18 cellular contexts compared by ENCODE assay signal in the genomic region with DNA sequence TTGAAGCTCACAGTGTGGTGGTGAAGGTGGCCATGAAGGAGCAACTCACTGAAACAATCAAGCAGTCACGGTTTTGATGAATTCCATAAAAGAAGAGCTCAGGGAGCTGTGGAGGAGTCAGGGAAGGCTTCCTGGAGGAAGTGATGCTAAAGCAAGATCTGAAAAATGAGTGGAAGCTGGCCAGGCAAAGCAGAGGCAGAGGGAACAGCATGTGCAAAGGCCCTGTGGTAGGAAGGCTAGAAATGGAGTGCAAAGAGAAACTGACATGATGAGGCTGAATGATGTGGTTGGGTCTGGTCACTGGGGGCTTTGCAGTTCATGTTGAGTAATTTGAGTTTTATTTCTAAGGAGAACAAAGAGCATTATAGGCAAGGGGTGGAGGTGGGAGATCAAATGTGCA. TPM values are rescaled to one million over a fixed set of nuclear protein-coding genes. Genes with fewer than 3 reads are reported as not detected.
DNase-seq lines count a peak whose midpoint lies in the region; ATAC-seq and TF ChIP-seq lines count a peak whose summit lies in the region.
"Had no signal": no experiment of that assay in that cellular context is flagged by ENCODE, and none has a peak within 500 bp of the region (broad histone marks: within the 10 kb centered on the region; RNA-seq: fewer than 3 reads in every experiment).

No MANE protein-coding gene starts in this region.

- POLR2A ChIA-PET in CD4-positive, alpha-beta T cell (lab: Charles Lee), result no interaction called here
- POLR2A ChIA-PET in HEK293 (lab: Yijun Ruan, JAX), result no interaction called here
- POLR2A ChIA-PET in naive thymus-derived CD4-positive, alpha-beta T cell (lab: Charles Lee), result interaction anchor here (0.6 to 1.1 kb wide), 3 partner anchors 8 to 1110 kb away, joined by 3 read pairs; no protein-coding TSS in a partner anchor

- no peak for ATAC-seq in CD4-positive, alpha-beta T cell (ENCODE audit: poor library complexity)
- ATAC-seq in naive thymus-derived CD4-positive, alpha-beta T cell, result no peak
- ATAC-seq in HG03342 (IDR thresholded peaks at IDR 0.05; ENCODE audit: unreplicated experiment), result no peak
- ATAC-seq: HepG2 had no signal

- H3K4me1 Mint-ChIP-seq in activated naive CD4-positive, alpha-beta T cell treated with anti-CD3 and anti-CD28 coated beads, Interleukin-2, amount 50 U/mL, for 24 hours, result peaks cover 81% of the 10 kb centered on the region
- peaks cover 74% of the 10 kb centered on the region for H3K4me1 Mint-ChIP-seq in CD4-positive, alpha-beta T cell (ENCODE audit: low read depth)
- H3K4me1 Mint-ChIP-seq in naive thymus-derived CD4-positive, alpha-beta T cell, result peaks cover 41 to 96% (median 78%) of the 10 kb centered on the region in 7 donors

- DNase-seq in activated naive CD4-positive, alpha-beta T cell treated with anti-CD3 and anti-CD28 coated beads, Interleukin-2, amount 50 U/mL, for 16 hours, result no peak
- DNase-seq in CD4-positive, alpha-beta T cell, result no peak
- no peak for DNase-seq in naive thymus-derived CD4-positive, alpha-beta T cell
- DNase-seq in activated effector memory CD4-positive, alpha-beta T cell treated with Interleukin-2 at 50 U/mL for 16 hours, result no peak
- DNase-seq in EL, result no peak
- DNase-seq: BE2C; C1 segment of cervical spinal cord; CD8-positive, alpha-beta memory T cell; COR-L47; GDM1; GM23248; KG1 had no signal

- no peak for TF ChIP-seq CTCF in CD4-positive, alpha-beta T cell (IDR thresholded peaks at IDR 0.05)
- TF ChIP-seq CTCF in HEK293 (tag by site-specific recombination; IDR thresholded peaks at IDR 0.05), result no peak

- peaks cover 9% of the 10 kb centered on the region for H3K9me3 Mint-ChIP-seq in activated naive CD4-positive, alpha-beta T cell treated with anti-CD3 and anti-CD28 coated beads, Interleukin-2, amount 50 U/mL, for 24 hours
- peaks cover 18% of the 10 kb centered on the region for H3K9me3 Mint-ChIP-seq in CD4-positive, alpha-beta T cell
- H3K9me3 Mint-ChIP-seq in naive thymus-derived CD4-positive, alpha-beta T cell, result peaks cover 13 to 76% (median 50%) of the 10 kb centered on the region in 11 donors

- H3K36me3 ChIP-seq in HEK293 (ENCODE audit: control insufficient read depth in 2 of 2, insufficient read depth in 1 of 2, low read length in 2 of 2), result no peaks in the 10 kb centered on the region
- no peaks in the 10 kb centered on the region for H3K36me3 ChIP-seq in naive thymus-derived CD4-positive, alpha-beta T cell (ENCODE audit: control insufficient read depth in 2 of 3, insufficient read depth in 3 of 3, low read length in 3 of 3)
- H3K36me3 ChIP-seq: BE2C, HAP-1 had no signal

- peak overlapping the region; percentile 20 for H3K27ac Mint-ChIP-seq in activated naive CD4-positive, alpha-beta T cell treated with anti-CD3 and anti-CD28 coated beads, Interleukin-2, amount 50 U/mL, for 24 hours
- H3K27ac Mint-ChIP-seq in CD4-positive, alpha-beta T cell, result peak overlapping the region; percentile 84
- H3K27ac Mint-ChIP-seq in naive thymus-derived CD4-positive, alpha-beta T cell, result peak overlapping the region in 8 of 9 donors; percentile 56 to 96 (median 91)
- H3K27ac Mint-ChIP-seq: IgD-negative memory B cell had no signal

- H3K36me3 Mint-ChIP-seq in activated naive CD4-positive, alpha-beta T cell treated with anti-CD3 and anti-CD28 coated beads, Interleukin-2, amount 50 U/mL, for 24 hours, result peaks cover 37% of the 10 kb centered on the region
- peaks cover 75% of the 10 kb centered on the region for H3K36me3 Mint-ChIP-seq in CD4-positive, alpha-beta T cell (ENCODE audit: low read depth)
- H3K36me3 Mint-ChIP-seq in naive thymus-derived CD4-positive, alpha-beta T cell, result peaks cover 24 to 70% (median 58%) of the 10 kb centered on the region in 5 donors
- H3K36me3 Mint-ChIP-seq: IgD-negative memory B cell had no signal

- peaks cover 16% of the 10 kb centered on the region for H3K9me3 ChIP-seq in CD4-positive, alpha-beta T cell (ENCODE audit: control insufficient read depth, low read length)
- no peaks in the 10 kb centered on the region for H3K9me3 ChIP-seq in HEK293 (ENCODE audit: control insufficient read depth, insufficient read depth, low read depth, low read length)
- peaks cover 0 to 12% (median 10%) of the 10 kb centered on the region in 3 experiments for H3K9me3 ChIP-seq in naive thymus-derived CD4-positive, alpha-beta T cell (ENCODE audit: control insufficient read depth in 2 of 3, low read length in 3 of 3)
- H3K9me3 ChIP-seq: BE2C, HAP-1 had no signal

- no peaks in the 10 kb centered on the region for H3K4me1 ChIP-seq in HEK293 (ENCODE audit: control insufficient read depth, insufficient read depth, low read length)
- H3K4me1 ChIP-seq in naive thymus-derived CD4-positive, alpha-beta T cell (ENCODE audit: control insufficient read depth in 2 of 2, insufficient read depth in 2 of 2, low read length in 2 of 2), result peaks cover 31 to 53% of the 10 kb centered on the region in 2 donors
- H3K4me1 ChIP-seq: BE2C, HAP-1 had no signal

- no peaks in the 10 kb centered on the region for H3K27me3 ChIP-seq in CD4-positive, alpha-beta T cell (ENCODE audit: control insufficient read depth, insufficient read depth, low read length)
- no peaks in the 10 kb centered on the region for H3K27me3 ChIP-seq in naive thymus-derived CD4-positive, alpha-beta T cell (ENCODE audit: control insufficient read depth in 2 of 2, insufficient read depth in 2 of 2, low read length in 2 of 2)
- H3K27me3 ChIP-seq: BE2C had no signal

- H3K4me3 ChIP-seq in HEK293 (ENCODE audit: low read depth, low read length), result no peak overlapping the region
- H3K4me3 ChIP-seq in naive thymus-derived CD4-positive, alpha-beta T cell (ENCODE audit: low read length), result peak overlapping the region; percentile 15
- H3K4me3 ChIP-seq: GM23248, HAP-1 had no signal

- no peaks in the 10 kb centered on the region for H3K27me3 Mint-ChIP-seq in activated naive CD4-positive, alpha-beta T cell treated with anti-CD3 and anti-CD28 coated beads, Interleukin-2, amount 50 U/mL, for 24 hours
- no peaks in the 10 kb centered on the region for H3K27me3 Mint-ChIP-seq in CD4-positive, alpha-beta T cell
- H3K27me3 Mint-ChIP-seq in naive thymus-derived CD4-positive, alpha-beta T cell, result no peaks in the 10 kb centered on the region
- H3K27me3 Mint-ChIP-seq: IgD-negative memory B cell had no signal

- CTCF ChIA-PET in CD4-positive, alpha-beta T cell (lab: Charles Lee), result no interaction called here
- CTCF ChIA-PET in HEK293 (lab: Yijun Ruan, JAX), result no interaction called here
- CTCF ChIA-PET in naive thymus-derived CD4-positive, alpha-beta T cell (lab: Charles Lee), result interaction anchor here (0.5 kb wide), 1 partner anchor 95 kb away, joined by 6 read pairs; no protein-coding TSS in a partner anchor

- H3K4me3 Mint-ChIP-seq in activated naive CD4-positive, alpha-beta T cell treated with anti-CD3 and anti-CD28 coated beads, Interleukin-2, amount 50 U/mL, for 24 hours, result no peak overlapping the region
- no peak overlapping the region for H3K4me3 Mint-ChIP-seq in CD4-positive, alpha-beta T cell
- H3K4me3 Mint-ChIP-seq in naive thymus-derived CD4-positive, alpha-beta T cell, result peak overlapping the region in 6 of 10 donors; percentile 13 to 72 (median 60)
- H3K4me3 Mint-ChIP-seq: IgD-negative memory B cell had no signal

- H3K27ac ChIP-seq in CD4-positive, alpha-beta T cell (ENCODE audit: low read depth, low read length), result no peak overlapping the region
- no peak overlapping the region for H3K27ac ChIP-seq in HEK293 (ENCODE audit: extremely low read depth, low read depth, low read length)
- no peak overlapping the region for H3K27ac ChIP-seq in naive thymus-derived CD4-positive, alpha-beta T cell (ENCODE audit: low read depth, low read length)
- H3K27ac ChIP-seq: GM23248 had no signal

- intact Hi-C loops in CD4-positive, alpha-beta T cell (cut with DNase I, micrococcal nuclease), result loop anchor here in 1 of 2 experiments (5.0 kb wide), 1 partner anchor 188 kb away; no protein-coding TSS in a partner anchor
- intact Hi-C loops in naive thymus-derived CD4-positive, alpha-beta T cell (cut with micrococcal nuclease), result no loop called here

TF ChIP-seq in HEK293, 187 proteins besides CTCF, POLR2A, EP300 and RAD21:
- TF ChIP-seq, protein P1, sequence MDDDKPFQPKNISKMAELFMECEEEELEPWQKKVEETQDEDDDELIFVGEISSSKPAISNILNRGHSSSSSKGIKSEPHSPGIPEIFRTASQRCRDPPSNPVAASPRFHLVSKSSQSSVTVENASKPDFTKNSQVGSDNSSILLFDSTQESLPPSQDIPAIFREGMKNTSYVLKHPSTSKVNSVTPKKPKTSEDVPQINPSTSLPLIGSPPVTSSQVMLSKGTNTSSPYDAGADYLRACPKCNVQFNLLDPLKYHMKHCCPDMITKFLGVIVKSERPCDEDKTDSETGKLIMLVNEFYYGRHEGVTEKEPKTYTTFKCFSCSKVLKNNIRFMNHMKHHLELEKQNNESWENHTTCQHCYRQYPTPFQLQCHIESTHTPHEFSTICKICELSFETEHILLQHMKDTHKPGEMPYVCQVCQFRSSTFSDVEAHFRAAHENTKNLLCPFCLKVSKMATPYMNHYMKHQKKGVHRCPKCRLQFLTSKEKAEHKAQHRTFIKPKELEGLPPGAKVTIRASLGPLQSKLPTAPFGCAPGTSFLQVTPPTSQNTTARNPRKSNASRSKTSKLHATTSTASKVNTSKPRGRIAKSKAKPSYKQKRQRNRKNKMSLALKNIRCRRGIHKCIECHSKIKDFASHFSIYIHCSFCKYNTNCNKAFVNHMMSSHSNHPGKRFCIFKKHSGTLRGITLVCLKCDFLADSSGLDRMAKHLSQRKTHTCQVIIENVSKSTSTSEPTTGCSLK (tag by site-specific recombination; IDR thresholded peaks at IDR 0.05), result no peak
- no peak for TF ChIP-seq ZFP41 (tag by site-specific recombination; IDR thresholded peaks at IDR 0.05; ENCODE audit: borderline replicate concordance)
- TF ChIP-seq ZNF623 (tag by site-specific recombination; IDR thresholded peaks at IDR 0.05), result peak; percentile 87

RNA-seq across cellular contexts. Expression of gene ADGRE1, which starts 6.9 kb away (rescaled TPM):
- total RNA-seq in CD4-positive, alpha-beta T cell, result 1 to 10 TPM; 5.4 to 6.0 TPM
- 10 to 100 TPM in 2 of 5 experiments, 1 to 10 TPM in 3; 7.1 to 31.7 (median 9.1) TPM for total RNA-seq in naive thymus-derived CD4-positive, alpha-beta T cell
- polyA plus RNA-seq in naive thymus-derived CD4-positive, alpha-beta T cell, result 10 to 100 TPM in 1 of 2 donors, 1 to 10 TPM in 1; 4.2 to 14.3 TPM
- total RNA-seq: GM23248, HepG2 had no signal
- polyA plus RNA-seq: GM23248, HepG2 had no signal

Comparison
In these comparisons a context has a peak if more than half of its experiments do, and no peak if none do; other contexts are left out.
1. H3K27ac Mint-ChIP-seq: peak in every context shown above with its lines; median percentile 91 in naive thymus-derived CD4-positive, alpha-beta T cell; 84 in CD4-positive, alpha-beta T cell; 20 in activated naive CD4-positive, alpha-beta T cell treated with anti-CD3 and anti-CD28 coated beads, Interleukin-2, amount 50 U/mL, for 24 hours.
2. H3K4me3 Mint-ChIP-seq: peak in naive thymus-derived CD4-positive, alpha-beta T cell (6 of 10); none in activated naive CD4-positive, alpha-beta T cell treated with anti-CD3 and anti-CD28 coated beads, Interleukin-2, amount 50 U/mL, for 24 hours (single experiment) and CD4-positive, alpha-beta T cell (single experiment).